9 cellular contexts compared by ENCODE assay signal in the genomic region with DNA sequence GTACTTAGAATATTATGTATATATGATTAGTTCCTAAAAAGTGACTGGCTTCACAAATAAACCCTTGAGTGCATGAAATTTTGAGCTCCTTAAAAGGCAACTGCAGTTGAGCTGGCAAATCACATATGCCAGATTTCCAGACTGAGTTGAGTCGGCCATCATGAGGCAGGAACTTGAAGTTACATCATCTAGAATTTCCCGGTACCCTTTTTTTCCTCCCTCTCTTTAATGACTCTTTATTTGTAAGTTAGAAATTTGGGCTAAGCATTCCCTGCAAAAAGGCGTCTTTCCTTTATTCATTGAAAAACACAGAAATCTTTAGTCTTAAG.
DNase-seq lines count a peak whose midpoint lies in the region; ATAC-seq and TF ChIP-seq lines count a peak whose summit lies in the region.
"Had no signal": no experiment of that assay in that cellular context is flagged by ENCODE, and none has a peak within 500 bp of the region (broad histone marks: within the 10 kb centered on the region; RNA-seq: fewer than 3 reads in every experiment).

No MANE protein-coding gene starts in this region.

- DNase-seq in BJ (ENCODE audit: low read depth) (no peak), OCI-M1 (lab: John Stamatoyannopoulos, UW) (peak; percentile 38), fibroblast of mammary gland (ENCODE audit: low read depth) (peak; percentile 84), osteoblast (ENCODE audit: insufficient read length, low spot score, missing footprints) (peak; percentile 38), NCI-H2196 (lab: John Stamatoyannopoulos, UW; ENCODE audit: unreplicated experiment) (no peak), neuronal stem cell (ENCODE audit: low spot score) (no peak)
- DNase-seq in activated CD8-positive, alpha-beta memory T cell treated with anti-CD3 and anti-CD28 coated beads for 24 hours, result no peak
- DNase-seq: activated T-cell treated with anti-CD3 and anti-CD28 coated beads, Interleukin-2, amount 50 U/mL, for 1 hour had no signal

- H4K91ac ChIP-seq in neuronal stem cell (ENCODE audit: low read depth, low read length, poor library complexity), result no peak overlapping the region

- no peaks in the 10 kb centered on the region for H3K9me3 ChIP-seq in osteoblast (ENCODE audit: low read depth, low read length)
- H3K9me3 ChIP-seq in neuronal stem cell (replicated peaks in 1 of 2; ENCODE audit: control insufficient read depth in 2 of 2, insufficient read depth in 1 of 2, low read depth in 1 of 2, low read length in 2 of 2), result peaks cover 1 to 4% of the 10 kb centered on the region in 2 donors

- peaks cover 61% of the 10 kb centered on the region for H3K4me1 ChIP-seq in osteoblast (ENCODE audit: insufficient read depth, low read length)
- H3K4me1 ChIP-seq in neuronal stem cell (ENCODE audit: control insufficient read depth in 2 of 2, insufficient read depth in 1 of 2, low read depth in 1 of 2, low read length in 2 of 2), result peaks cover 10 to 37% of the 10 kb centered on the region in 2 donors

- no peak overlapping the region for H4K8ac ChIP-seq in neuronal stem cell (ENCODE audit: low read depth, low read length)

- H3K27me3 ChIP-seq in BJ (ENCODE audit: control insufficient read depth, insufficient read depth, low read length) (no peaks in the 10 kb centered on the region), osteoblast (ENCODE audit: insufficient read depth, low read length) (no peaks in the 10 kb centered on the region), neuronal stem cell (ENCODE audit: control insufficient read depth in 3 of 3, insufficient read depth in 3 of 3, low read depth in 1 of 3, low read length in 3 of 3) (no peaks in the 10 kb centered on the region)

- POLR2A ChIA-PET in BJ (lab: Charles Lee), result no interaction called here

- H2AFZ ChIP-seq in osteoblast (ENCODE audit: low read length) (no peak overlapping the region), neuronal stem cell (ENCODE audit: low read length) (no peak overlapping the region)

- H3K36me3 ChIP-seq in BJ (ENCODE audit: control insufficient read depth, insufficient read depth, low read length) (no peaks in the 10 kb centered on the region; the same call in 1 of the 2 replicates), osteoblast (ENCODE audit: insufficient read depth, low read length) (peaks cover 18% of the 10 kb centered on the region), neuronal stem cell (replicated peaks in 1 of 2; ENCODE audit: control insufficient read depth in 2 of 2, insufficient read depth in 2 of 2, low read length in 2 of 2) (peaks cover 0 to 6% of the 10 kb centered on the region in 2 donors)

- H3K4me2 ChIP-seq in osteoblast (ENCODE audit: insufficient read depth, low read length) (peak overlapping the region; percentile 69), neuronal stem cell (ENCODE audit: insufficient read depth, low read length, poor library complexity, severe bottlenecking) (no peak overlapping the region)

- H3K18ac ChIP-seq in neuronal stem cell (ENCODE audit: low read length), result no peak overlapping the region

- H3K23ac ChIP-seq in neuronal stem cell (ENCODE audit: low read depth, low read length, poor library complexity), result no peak overlapping the region

- H2BK12ac ChIP-seq in neuronal stem cell (ENCODE audit: low read length), result no peak overlapping the region

- H2AK5ac ChIP-seq in neuronal stem cell (ENCODE audit: low read depth, low read length), result no peak overlapping the region

- TF ChIP-seq CTCF in BJ (IDR thresholded peaks at IDR 0.05; ENCODE audit: insufficient read depth, low read depth, low read length) (0 out of 2 replicates have a peak, but pooled peaks have one; percentile 5), fibroblast of mammary gland (conservative IDR thresholded peaks at IDR 0.05; ENCODE audit: control insufficient read depth, insufficient read depth, low read depth, low read length) (peak; percentile 7), osteoblast (IDR thresholded peaks at IDR 0.05; ENCODE audit: extremely low read depth, low read depth, low read length) (peak; percentile 29)

- H3K4me3 ChIP-seq in BJ (ENCODE audit: low read depth, low read length) (no peak overlapping the region), fibroblast of mammary gland (ENCODE audit: control insufficient read depth, low read depth, low read length) (no peak overlapping the region), osteoblast (ENCODE audit: insufficient read depth, low read length) (no peak overlapping the region), neuronal stem cell (ENCODE audit: low read length in 2 of 2) (no peak overlapping the region)

- H3K79me2 ChIP-seq in osteoblast (ENCODE audit: insufficient read depth, low read length), result peaks cover 74% of the 10 kb centered on the region

- H2BK5ac ChIP-seq in neuronal stem cell (ENCODE audit: low read length), result no peak overlapping the region

- H3K27ac ChIP-seq in osteoblast (ENCODE audit: low read depth, low read length), result peak overlapping the region; percentile 97
- H3K27ac ChIP-seq in neuronal stem cell (replicated peaks; ENCODE audit: low read length), result no peak overlapping the region

- CTCF ChIA-PET in BJ (lab: Yijun Ruan, JAX), result interaction anchor here (0.7 kb wide), 1 partner anchor 157 kb away, joined by 3 read pairs; no protein-coding TSS in a partner anchor

- no peak overlapping the region for H3K14ac ChIP-seq in neuronal stem cell (ENCODE audit: low read length)

- no peak overlapping the region for H2BK120ac ChIP-seq in neuronal stem cell (ENCODE audit: low read depth, low read length)

- no peak overlapping the region for H3K9ac ChIP-seq in neuronal stem cell (ENCODE audit: low read depth, low read length, poor library complexity)

- ATAC-seq in HG03378 (IDR thresholded peaks at IDR 0.05; ENCODE audit: unreplicated experiment), result no peak

- no peaks in the 10 kb centered on the region for H3K79me1 ChIP-seq in neuronal stem cell (ENCODE audit: low read depth, low read length)

- no CpG with 5 or more reads among the region's 3 CpGs for WGBS in neuronal stem cell (ENCODE audit: extremely low coverage in 2 of 2, insufficient read length in 2 of 2, insufficient replicate concordance in 1 of 2), 2 donors

- H4K20me1 ChIP-seq in osteoblast (ENCODE audit: insufficient read depth, low read length), result peaks cover 7% of the 10 kb centered on the region

- H3K4ac ChIP-seq in neuronal stem cell (ENCODE audit: low read length), result no peak overlapping the region

- no peak overlapping the region for H2BK15ac ChIP-seq in neuronal stem cell (ENCODE audit: low read length)

Comparison
In these comparisons a context has a peak if more than half of its experiments do, and no peak if none do; other contexts are left out.
1. DNase-seq: peak in OCI-M1 (single experiment), fibroblast of mammary gland (single experiment) and osteoblast (single experiment); none in BJ (single experiment), NCI-H2196 (single experiment), activated CD8-positive, alpha-beta memory T cell treated with anti-CD3 and anti-CD28 coated beads for 24 hours (single experiment) and neuronal stem cell (single experiment).
2. Peak in every context shown above with its lines, with median percentiles within 50 percentile points of each other: CTCF ChIP-seq.